1 cellular context compared by ENCODE assay signal in genomic region chr5:16894236-16895057, GRCh38.
TF ChIP-seq lines count a peak whose summit lies in the region.

No MANE protein-coding gene starts in this region.

TF ChIP-seq in K562, 482 proteins besides CTCF, POLR2A, EP300 and RAD21 (continued from another document):
- TF ChIP-seq RNF219 (CRISPR knock-in tag; IDR thresholded peaks at IDR 0.05) (no peak), ZNF512 (tag; IDR thresholded peaks at IDR 0.05) (peak; percentile 68; the same call in 1 of the 2 replicates), ARID2 (IDR thresholded peaks at IDR 0.05) (no peak), ZNF280B (CRISPR knock-in tag; IDR thresholded peaks at IDR 0.05) (no peak), NFYB (IDR thresholded peaks at IDR 0.05; ENCODE audit: extremely low read depth, insufficient read length) (peak; percentile 19), CTBP1 (IDR thresholded peaks at IDR 0.05; ENCODE audit: borderline replicate concordance) (peak; percentile 23; the same call in 1 of the 2 replicates), SETDB1 (IDR thresholded peaks at IDR 0.05; ENCODE audit: low read length) (no peak), ZNF165 (CRISPR knock-in tag; IDR thresholded peaks at IDR 0.05; ENCODE audit: borderline replicate concordance) (no peak), ARID3A (IDR thresholded peaks at IDR 0.05; ENCODE audit: borderline replicate concordance, low read depth, low read length) (no peak), TEAD4 (IDR thresholded peaks at IDR 0.05; ENCODE audit: low read length) (no peak), TEAD4 (CRISPR knock-in tag; IDR thresholded peaks at IDR 0.05; ENCODE audit: borderline replicate concordance) (no peak), NCOR1 (IDR thresholded peaks at IDR 0.05) (no peak), ELF1 (tag; IDR thresholded peaks at IDR 0.05) (no peak), ZNF778 (CRISPR knock-in tag; IDR thresholded peaks at IDR 0.05) (no peak), PRPF4 (IDR thresholded peaks at IDR 0.05; ENCODE audit: insufficient read depth, low read depth, low read length, poor library complexity, severe bottlenecking) (no peak), FOXJ2 (tag; IDR thresholded peaks at IDR 0.05) (no peak), ZNF24 (IDR thresholded peaks at IDR 0.05) (no peak), SP2 (IDR thresholded peaks at IDR 0.05; ENCODE audit: extremely low read depth, low read depth, low read length, poor library complexity, severe bottlenecking) (no peak), NFE2 (IDR thresholded peaks at IDR 0.05; ENCODE audit: low read depth) (no peak), HDGF (IDR thresholded peaks at IDR 0.05) (no peak), ZNF77 (CRISPR knock-in tag; IDR thresholded peaks at IDR 0.05) (no peak), JUND (IDR thresholded peaks at IDR 0.05; ENCODE audit: borderline replicate concordance, low read depth, low read length) (no peak), JUND (tag; IDR thresholded peaks at IDR 0.05; ENCODE audit: borderline replicate concordance, low read depth, low read length) (peak; percentile 12; the same call in 1 of the 3 replicates), U2AF2 (optimal IDR thresholded peaks at IDR 0.05; ENCODE audit: low read depth, low read length) (no peak), ZNF239 (CRISPR knock-in tag; IDR thresholded peaks at IDR 0.05) (no peak), ZFP30 (CRISPR knock-in tag; IDR thresholded peaks at IDR 0.05; ENCODE audit: borderline replicate concordance) (no peak), LARP7 (IDR thresholded peaks at IDR 0.05) (no peak), TAF7 (tag; IDR thresholded peaks at IDR 0.05) (no peak), MYBL2 (IDR thresholded peaks at IDR 0.05; ENCODE audit: low read depth) (no peak), MYBL2 (CRISPR knock-in tag; IDR thresholded peaks at IDR 0.05; ENCODE audit: borderline replicate concordance) (no peak), E2F3 (CRISPR knock-in tag; IDR thresholded peaks at IDR 0.05) (no peak)
